Comparison of ENCODE assay signal across 1 cellular context in the genomic region with DNA sequence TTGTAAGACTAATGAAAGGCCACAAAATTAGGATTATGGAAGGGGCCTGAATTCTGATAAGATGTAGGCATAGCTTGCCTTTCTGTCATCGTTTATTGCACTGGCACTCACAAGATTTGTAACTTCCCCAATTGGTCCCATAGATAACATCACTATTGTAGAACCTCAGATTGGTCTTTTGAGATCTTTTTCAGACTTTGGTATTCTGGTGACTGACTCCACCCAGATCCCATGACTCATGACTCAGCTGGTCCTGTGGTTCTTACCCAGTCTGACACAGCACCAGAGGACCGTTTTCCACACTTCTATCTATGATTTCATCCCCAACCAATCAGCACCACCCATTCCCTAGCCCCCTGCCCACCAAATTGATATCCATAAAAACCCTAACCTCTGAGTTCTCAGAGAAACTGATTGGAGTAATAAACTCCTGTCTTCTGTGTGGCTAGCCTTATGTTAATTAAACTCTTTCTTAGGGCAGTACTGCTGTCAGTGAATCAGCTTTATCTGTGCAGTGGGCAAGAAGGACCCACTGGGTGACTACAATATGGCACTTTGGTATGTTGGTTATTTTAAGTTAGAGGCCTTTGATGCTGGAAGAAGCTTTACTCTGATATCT.
TF ChIP-seq lines count a peak whose summit lies in the region.

No MANE protein-coding gene starts in this region.

TF ChIP-seq in K562, 482 proteins besides CTCF, POLR2A, EP300 and RAD21 (continued from another document):
- TF ChIP-seq, protein P1, sequence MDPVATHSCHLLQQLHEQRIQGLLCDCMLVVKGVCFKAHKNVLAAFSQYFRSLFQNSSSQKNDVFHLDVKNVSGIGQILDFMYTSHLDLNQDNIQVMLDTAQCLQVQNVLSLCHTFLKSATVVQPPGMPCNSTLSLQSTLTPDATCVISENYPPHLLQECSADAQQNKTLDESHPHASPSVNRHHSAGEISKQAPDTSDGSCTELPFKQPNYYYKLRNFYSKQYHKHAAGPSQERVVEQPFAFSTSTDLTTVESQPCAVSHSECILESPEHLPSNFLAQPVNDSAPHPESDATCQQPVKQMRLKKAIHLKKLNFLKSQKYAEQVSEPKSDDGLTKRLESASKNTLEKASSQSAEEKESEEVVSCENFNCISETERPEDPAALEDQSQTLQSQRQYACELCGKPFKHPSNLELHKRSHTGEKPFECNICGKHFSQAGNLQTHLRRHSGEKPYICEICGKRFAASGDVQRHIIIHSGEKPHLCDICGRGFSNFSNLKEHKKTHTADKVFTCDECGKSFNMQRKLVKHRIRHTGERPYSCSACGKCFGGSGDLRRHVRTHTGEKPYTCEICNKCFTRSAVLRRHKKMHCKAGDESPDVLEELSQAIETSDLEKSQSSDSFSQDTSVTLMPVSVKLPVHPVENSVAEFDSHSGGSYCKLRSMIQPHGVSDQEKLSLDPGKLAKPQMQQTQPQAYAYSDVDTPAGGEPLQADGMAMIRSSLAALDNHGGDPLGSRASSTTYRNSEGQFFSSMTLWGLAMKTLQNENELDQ (CRISPR knock-in tag; IDR thresholded peaks at IDR 0.05; ENCODE audit: borderline replicate concordance), result no peak
- TF ChIP-seq, protein P2, sequence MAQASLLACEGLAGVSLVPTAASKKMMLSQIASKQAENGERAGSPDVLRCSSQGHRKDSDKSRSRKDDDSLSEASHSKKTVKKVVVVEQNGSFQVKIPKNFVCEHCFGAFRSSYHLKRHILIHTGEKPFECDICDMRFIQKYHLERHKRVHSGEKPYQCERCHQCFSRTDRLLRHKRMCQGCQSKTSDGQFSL (CRISPR knock-in tag; IDR thresholded peaks at IDR 0.05), result no peak
- TF ChIP-seq, protein P2 (tag; IDR thresholded peaks at IDR 0.05), result no peak
- TF ChIP-seq, protein P3, sequence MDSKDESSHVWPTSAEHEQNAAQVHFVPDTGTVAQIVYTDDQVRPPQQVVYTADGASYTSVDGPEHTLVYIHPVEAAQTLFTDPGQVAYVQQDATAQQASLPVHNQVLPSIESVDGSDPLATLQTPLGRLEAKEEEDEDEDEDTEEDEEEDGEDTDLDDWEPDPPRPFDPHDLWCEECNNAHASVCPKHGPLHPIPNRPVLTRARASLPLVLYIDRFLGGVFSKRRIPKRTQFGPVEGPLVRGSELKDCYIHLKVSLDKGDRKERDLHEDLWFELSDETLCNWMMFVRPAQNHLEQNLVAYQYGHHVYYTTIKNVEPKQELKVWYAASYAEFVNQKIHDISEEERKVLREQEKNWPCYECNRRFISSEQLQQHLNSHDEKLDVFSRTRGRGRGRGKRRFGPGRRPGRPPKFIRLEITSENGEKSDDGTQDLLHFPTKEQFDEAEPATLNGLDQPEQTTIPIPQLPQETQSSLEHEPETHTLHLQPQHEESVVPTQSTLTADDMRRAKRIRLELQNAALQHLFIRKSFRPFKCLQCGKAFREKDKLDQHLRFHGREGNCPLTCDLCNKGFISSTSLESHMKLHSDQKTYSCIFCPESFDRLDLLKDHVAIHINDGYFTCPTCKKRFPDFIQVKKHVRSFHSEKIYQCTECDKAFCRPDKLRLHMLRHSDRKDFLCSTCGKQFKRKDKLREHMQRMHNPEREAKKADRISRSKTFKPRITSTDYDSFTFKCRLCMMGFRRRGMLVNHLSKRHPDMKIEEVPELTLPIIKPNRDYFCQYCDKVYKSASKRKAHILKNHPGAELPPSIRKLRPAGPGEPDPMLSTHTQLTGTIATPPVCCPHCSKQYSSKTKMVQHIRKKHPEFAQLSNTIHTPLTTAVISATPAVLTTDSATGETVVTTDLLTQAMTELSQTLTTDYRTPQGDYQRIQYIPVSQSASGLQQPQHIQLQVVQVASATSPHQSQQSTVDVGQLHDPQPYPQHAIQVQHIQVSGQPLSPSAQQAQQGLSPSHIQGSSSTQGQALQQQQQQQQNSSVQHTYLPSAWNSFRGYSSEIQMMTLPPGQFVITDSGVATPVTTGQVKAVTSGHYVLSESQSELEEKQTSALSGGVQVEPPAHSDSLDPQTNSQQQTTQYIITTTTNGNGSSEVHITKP (IDR thresholded peaks at IDR 0.05; ENCODE audit: partially characterized antibody), result no peak
- TF ChIP-seq, protein P4, sequence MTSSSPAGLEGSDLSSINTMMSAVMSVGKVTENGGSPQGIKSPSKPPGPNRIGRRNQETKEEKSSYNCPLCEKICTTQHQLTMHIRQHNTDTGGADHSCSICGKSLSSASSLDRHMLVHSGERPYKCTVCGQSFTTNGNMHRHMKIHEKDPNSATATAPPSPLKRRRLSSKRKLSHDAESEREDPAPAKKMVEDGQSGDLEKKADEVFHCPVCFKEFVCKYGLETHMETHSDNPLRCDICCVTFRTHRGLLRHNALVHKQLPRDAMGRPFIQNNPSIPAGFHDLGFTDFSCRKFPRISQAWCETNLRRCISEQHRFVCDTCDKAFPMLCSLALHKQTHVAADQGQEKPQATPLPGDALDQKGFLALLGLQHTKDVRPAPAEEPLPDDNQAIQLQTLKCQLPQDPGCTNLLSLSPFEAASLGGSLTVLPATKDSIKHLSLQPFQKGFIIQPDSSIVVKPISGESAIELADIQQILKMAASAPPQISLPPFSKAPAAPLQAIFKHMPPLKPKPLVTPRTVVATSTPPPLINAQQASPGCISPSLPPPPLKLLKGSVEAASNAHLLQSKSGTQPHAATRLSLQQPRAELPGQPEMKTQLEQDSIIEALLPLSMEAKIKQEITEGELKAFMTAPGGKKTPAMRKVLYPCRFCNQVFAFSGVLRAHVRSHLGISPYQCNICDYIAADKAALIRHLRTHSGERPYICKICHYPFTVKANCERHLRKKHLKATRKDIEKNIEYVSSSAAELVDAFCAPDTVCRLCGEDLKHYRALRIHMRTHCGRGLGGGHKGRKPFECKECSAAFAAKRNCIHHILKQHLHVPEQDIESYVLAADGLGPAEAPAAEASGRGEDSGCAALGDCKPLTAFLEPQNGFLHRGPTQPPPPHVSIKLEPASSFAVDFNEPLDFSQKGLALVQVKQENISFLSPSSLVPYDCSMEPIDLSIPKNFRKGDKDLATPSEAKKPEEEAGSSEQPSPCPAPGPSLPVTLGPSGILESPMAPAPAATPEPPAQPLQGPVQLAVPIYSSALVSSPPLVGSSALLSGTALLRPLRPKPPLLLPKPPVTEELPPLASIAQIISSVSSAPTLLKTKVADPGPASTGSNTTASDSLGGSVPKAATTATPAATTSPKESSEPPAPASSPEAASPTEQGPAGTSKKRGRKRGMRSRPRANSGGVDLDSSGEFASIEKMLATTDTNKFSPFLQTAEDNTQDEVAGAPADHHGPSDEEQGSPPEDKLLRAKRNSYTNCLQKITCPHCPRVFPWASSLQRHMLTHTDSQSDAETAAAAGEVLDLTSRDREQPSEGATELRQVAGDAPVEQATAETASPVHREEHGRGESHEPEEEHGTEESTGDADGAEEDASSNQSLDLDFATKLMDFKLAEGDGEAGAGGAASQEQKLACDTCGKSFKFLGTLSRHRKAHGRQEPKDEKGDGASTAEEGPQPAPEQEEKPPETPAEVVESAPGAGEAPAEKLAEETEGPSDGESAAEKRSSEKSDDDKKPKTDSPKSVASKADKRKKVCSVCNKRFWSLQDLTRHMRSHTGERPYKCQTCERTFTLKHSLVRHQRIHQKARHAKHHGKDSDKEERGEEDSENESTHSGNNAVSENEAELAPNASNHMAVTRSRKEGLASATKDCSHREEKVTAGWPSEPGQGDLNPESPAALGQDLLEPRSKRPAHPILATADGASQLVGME (CRISPR knock-in tag; IDR thresholded peaks at IDR 0.05), result 0 out of 2 replicates have a peak, but pooled peaks have one; percentile 35
- TF ChIP-seq, protein P5, sequence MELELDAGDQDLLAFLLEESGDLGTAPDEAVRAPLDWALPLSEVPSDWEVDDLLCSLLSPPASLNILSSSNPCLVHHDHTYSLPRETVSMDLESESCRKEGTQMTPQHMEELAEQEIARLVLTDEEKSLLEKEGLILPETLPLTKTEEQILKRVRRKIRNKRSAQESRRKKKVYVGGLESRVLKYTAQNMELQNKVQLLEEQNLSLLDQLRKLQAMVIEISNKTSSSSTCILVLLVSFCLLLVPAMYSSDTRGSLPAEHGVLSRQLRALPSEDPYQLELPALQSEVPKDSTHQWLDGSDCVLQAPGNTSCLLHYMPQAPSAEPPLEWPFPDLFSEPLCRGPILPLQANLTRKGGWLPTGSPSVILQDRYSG (tag; conservative IDR thresholded peaks at IDR 0.05; ENCODE audit: low read depth), result no peak
- no peak for TF ChIP-seq ZNF76 (CRISPR knock-in tag; IDR thresholded peaks at IDR 0.05; ENCODE audit: borderline replicate concordance)
- TF ChIP-seq SMAD2 (IDR thresholded peaks at IDR 0.05; ENCODE audit: low read depth, low read length), result no peak
- no peak for TF ChIP-seq ZNF239 (CRISPR knock-in tag; IDR thresholded peaks at IDR 0.05)
- no peak for TF ChIP-seq RBM39 (optimal IDR thresholded peaks at IDR 0.05; ENCODE audit: low read depth, low read length)
- no peak for TF ChIP-seq ZKSCAN1 (IDR thresholded peaks at IDR 0.05; ENCODE audit: low read depth, low read length)
